ENCODE assay signal across 8 cellular contexts in the genomic region with DNA sequence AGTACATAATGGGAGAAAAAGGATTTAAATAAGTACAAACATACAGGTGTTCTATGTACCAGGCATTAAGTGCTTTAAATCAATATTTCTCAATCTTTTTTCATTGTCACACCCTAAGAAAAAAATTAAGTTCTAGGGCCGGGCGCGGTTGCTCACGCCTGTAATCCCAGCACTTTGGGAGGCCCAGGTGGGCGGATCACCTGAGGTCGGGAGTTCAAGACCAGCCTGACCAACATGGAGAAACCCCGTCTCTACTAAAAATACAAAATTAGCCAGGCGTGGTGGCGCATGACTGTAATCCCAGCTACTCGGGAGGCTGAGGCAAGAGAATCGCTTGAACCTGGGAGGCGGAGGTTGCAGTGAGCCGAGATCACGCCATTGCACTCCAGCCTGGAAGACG. TPM values are rescaled to one million over a fixed set of nuclear protein-coding genes. Genes with fewer than 3 reads are reported as not detected.
DNase-seq lines count a peak whose midpoint lies in the region; ATAC-seq and TF ChIP-seq lines count a peak whose summit lies in the region.
"Not testable (repeated sequence)": the region's sequence is repeated elsewhere in the genome, so short reads cannot be mapped to it uniquely, and the experiment has no call there.

No MANE protein-coding gene starts in this region.

- H3K36me3 ChIP-seq in Caco-2 (ENCODE audit: control insufficient read depth, insufficient read depth, low read length); mesendoderm (ENCODE audit: control insufficient read depth, insufficient read depth, low read length): not testable (repeated sequence)
- H3K36me3 ChIP-seq in MG63 (peaks cover 53% of the 10 kb centered on the region), brain microvascular endothelial cell (replicated peaks) (peaks cover 30% of the 10 kb centered on the region), psoas muscle (ENCODE audit: insufficient read depth in 1 of 2, low read depth in 1 of 2) (peaks cover 16 to 50% of the 10 kb centered on the region in 2 donors), upper lobe of right lung (peaks cover 45% of the 10 kb centered on the region)

- H3K56ac ChIP-seq in mesendoderm (ENCODE audit: low read length) = peak overlapping the region; percentile 100

- H3K27ac ChIP-seq in brain microvascular endothelial cell; mesendoderm (ENCODE audit: low read depth, low read length): not testable (repeated sequence)
- peak overlapping the region; percentile 96 for H3K27ac ChIP-seq in psoas muscle
- peak overlapping the region; percentile 88 for H3K27ac ChIP-seq in upper lobe of right lung

- not testable (repeated sequence) for H3K27me3 Mint-ChIP-seq in Caco-2 (ENCODE audit: insufficient read depth, unreplicated experiment); activated CD4-positive, alpha-beta T cell treated with anti-CD3 and anti-CD28 coated beads, Interleukin-2, amount 10 ng/mL, durations not matched to agents 7 days and 5 days

- not testable (repeated sequence) for H4K8ac ChIP-seq in mesendoderm (ENCODE audit: low read depth, low read length)

- H2BK120ac ChIP-seq in mesendoderm (ENCODE audit: low read depth, low read length) = not testable (repeated sequence)

- H3K9me3 Mint-ChIP-seq in Caco-2 (ENCODE audit: unreplicated experiment); activated CD4-positive, alpha-beta T cell treated with anti-CD3 and anti-CD28 coated beads, Interleukin-2, amount 10 ng/mL, durations not matched to agents 7 days and 5 days: not testable (repeated sequence)

- in situ Hi-C loops in brain microvascular endothelial cell (cut with HindIII; ENCODE audit: low pct_ligation_motif_present, low sequenced_read_pairs) = not testable (repeated sequence)

- not testable (repeated sequence) for H2BK15ac ChIP-seq in mesendoderm (replicated peaks; ENCODE audit: low read depth)

- TF ChIP-seq CTCF in Caco-2 (IDR thresholded peaks at IDR 0.05; ENCODE audit: insufficient read depth in 1 of 2, low read depth in 1 of 2, low read length in 1 of 2, severe bottlenecking in 1 of 2, unreplicated experiment in 1 of 2); brain microvascular endothelial cell (IDR thresholded peaks at IDR 0.05; ENCODE audit: low read depth, low read length, missing control alignments); fibroblast of pulmonary artery (IDR thresholded peaks at IDR 0.05; ENCODE audit: low read length, missing control alignments); psoas muscle (IDR thresholded peaks at IDR 0.05); upper lobe of right lung (IDR thresholded peaks at IDR 0.05): not testable (repeated sequence)

- POLR2A ChIA-PET in Caco-2 (lab: Charles Lee); activated CD4-positive, alpha-beta T cell treated with anti-CD3 and anti-CD28 coated beads, Interleukin-2, amount 10 ng/mL, durations not matched to agents 7 days and 5 days (lab: Charles Lee): not testable (repeated sequence)

- H3K18ac ChIP-seq in mesendoderm (ENCODE audit: low read length) = not testable (repeated sequence)

- H2BK5ac ChIP-seq in mesendoderm (ENCODE audit: low read length) = not testable (repeated sequence)

- whole genome bisulfite sequencing in mesendoderm (ENCODE audit: extremely low coverage, insufficient coverage, low lambda C conversion rate) = no CpG with 5 or more reads among the region's 15 CpGs
- 64 to 76% (median 71%) methylated on average over 14 to 15 of the region's 15 CpGs for WGBS in psoas muscle, 3 donors

- BruUV-seq in Caco-2 (replicated peaks; lab: Mats Ljungman, UMichigan) = not testable (repeated sequence)

- H3K4me3 ChIP-seq in Caco-2 (ENCODE audit: low read depth, low read length) (peak overlapping the region; percentile 65), MG63 (peak overlapping the region; percentile 93), brain microvascular endothelial cell (ENCODE audit: low read depth, low read length) (peak overlapping the region; percentile 99), fibroblast of pulmonary artery (replicated peaks; ENCODE audit: low read depth, low read length) (peak overlapping the region; percentile 94), psoas muscle (peak overlapping the region; percentile 91), upper lobe of right lung (peak overlapping the region; percentile 84)
- not testable (repeated sequence) for H3K4me3 ChIP-seq in mesendoderm (ENCODE audit: low read length)

- H3K4me3 Mint-ChIP-seq in Caco-2 (ENCODE audit: unreplicated experiment) = peak overlapping the region; percentile 96
- H3K4me3 Mint-ChIP-seq in activated CD4-positive, alpha-beta T cell treated with anti-CD3 and anti-CD28 coated beads, Interleukin-2, amount 10 ng/mL, durations not matched to agents 7 days and 5 days = peak overlapping the region; percentile 99

- DNase-seq in Caco-2; MG63; activated CD4-positive, alpha-beta T cell treated with anti-CD3 and anti-CD28 coated beads, Interleukin-2, amount 10 ng/mL, durations not matched to agents 7 days and 5 days; brain microvascular endothelial cell; fibroblast of pulmonary artery (ENCODE audit: low read depth); mesendoderm; psoas muscle; upper lobe of right lung: not testable (repeated sequence)

- intact Hi-C loops in Caco-2 (cut with micrococcal nuclease; ENCODE audit: unreplicated experiment); upper lobe of right lung (cut with DNase I): not testable (repeated sequence)
- intact Hi-C loops in psoas muscle (cut with DNase I) = loop anchor here (2.0 to 5.0 kb wide), 2 partner anchors 64 to 68 kb away; a partner anchor contains a TSS

- not testable (repeated sequence) for H3K27ac Mint-ChIP-seq in Caco-2 (ENCODE audit: unreplicated experiment)
- H3K27ac Mint-ChIP-seq in activated CD4-positive, alpha-beta T cell treated with anti-CD3 and anti-CD28 coated beads, Interleukin-2, amount 10 ng/mL, durations not matched to agents 7 days and 5 days = peak overlapping the region; percentile 100

- not testable (repeated sequence) for H3K4me1 Mint-ChIP-seq in Caco-2 (ENCODE audit: low read depth, unreplicated experiment)
- peaks cover 21% of the 10 kb centered on the region for H3K4me1 Mint-ChIP-seq in activated CD4-positive, alpha-beta T cell treated with anti-CD3 and anti-CD28 coated beads, Interleukin-2, amount 10 ng/mL, durations not matched to agents 7 days and 5 days

- ATAC-seq in psoas muscle, upper lobe of right lung: not testable (repeated sequence)

- not testable (repeated sequence) for H4K5ac ChIP-seq in mesendoderm (ENCODE audit: low read length)

- not testable (repeated sequence) for H2AK5ac ChIP-seq in mesendoderm (ENCODE audit: low read length)

- not testable (repeated sequence) for H3K79me2 ChIP-seq in mesendoderm (ENCODE audit: control insufficient read depth, insufficient read depth, low read length)

- H3K4me2 ChIP-seq in mesendoderm (ENCODE audit: low read length) = not testable (repeated sequence)

- CTCF ChIA-PET in Caco-2 (lab: Charles Lee); activated CD4-positive, alpha-beta T cell treated with anti-CD3 and anti-CD28 coated beads, Interleukin-2, amount 10 ng/mL, durations not matched to agents 7 days and 5 days (lab: Charles Lee): not testable (repeated sequence)

- H3K27me3 ChIP-seq in Caco-2 (replicated peaks; ENCODE audit: control insufficient read depth, insufficient read depth, low read length); MG63; brain microvascular endothelial cell (replicated peaks); mesendoderm (ENCODE audit: insufficient read depth, low read length, poor library complexity); psoas muscle (ENCODE audit: insufficient read depth in 3 of 3, low read length in 2 of 3); upper lobe of right lung: not testable (repeated sequence)

- H3K79me1 ChIP-seq in mesendoderm (ENCODE audit: low read length) = not testable (repeated sequence)

- peak overlapping the region; percentile 97 for H3K9ac ChIP-seq in mesendoderm (ENCODE audit: low read length)

- not testable (repeated sequence) for H3K23ac ChIP-seq in mesendoderm (ENCODE audit: low read length)

- not testable (repeated sequence) for H3K4ac ChIP-seq in mesendoderm (ENCODE audit: low read depth, low read length)

- not testable (repeated sequence) for H3K4me1 ChIP-seq in Caco-2; mesendoderm (ENCODE audit: control insufficient read depth, low read depth, low read length)
- peaks cover 18% of the 10 kb centered on the region for H3K4me1 ChIP-seq in psoas muscle
- peaks cover 11% of the 10 kb centered on the region for H3K4me1 ChIP-seq in upper lobe of right lung

- H3K9me3 ChIP-seq in Caco-2, MG63, psoas muscle, upper lobe of right lung: not testable (repeated sequence)

- H3K36me3 Mint-ChIP-seq in Caco-2 (ENCODE audit: insufficient read depth, unreplicated experiment) = peaks cover 26% of the 10 kb centered on the region
- peaks cover 20% of the 10 kb centered on the region for H3K36me3 Mint-ChIP-seq in activated CD4-positive, alpha-beta T cell treated with anti-CD3 and anti-CD28 coated beads, Interleukin-2, amount 10 ng/mL, durations not matched to agents 7 days and 5 days (ENCODE audit: low read depth)

RNA-seq across cellular contexts. Expression of a gene that starts 1.1 kb away (rescaled TPM):
- total RNA-seq in Caco-2 (2022) = 104 and 106 TPM in 2 replicates
- 133 and 137 TPM in 2 replicates for total RNA-seq in MG63 (2014; rRNA removed; shearing (Covaris generic); ENCODE audit: low replicate concordance)
- 100 to 1,000 TPM; 113 to 120 TPM for total RNA-seq in activated CD4-positive, alpha-beta T cell treated with anti-CD3 and anti-CD28 coated beads, Interleukin-2, amount 10 ng/mL, durations not matched to agents 7 days and 5 days
- polyA plus RNA-seq in mesendoderm (2013, experiment 1 of 2) = 171 TPM
- polyA plus RNA-seq in mesendoderm (2013, experiment 2 of 2) = 171 TPM
- 100 to 1,000 TPM; 166 to 250 (median 207) TPM for total RNA-seq in psoas muscle
- polyA plus RNA-seq in psoas muscle = 100 to 1,000 TPM; 348 to 541 (median 375) TPM
- total RNA-seq in upper lobe of right lung = 110 TPM

RNA-seq across cellular contexts. Expression of a gene that starts 15.6 kb away (rescaled TPM):
- total RNA-seq in Caco-2 (2022) = 7.6 and 9.3 TPM in 2 replicates
- 30.5 and 32.0 TPM in 2 replicates for total RNA-seq in MG63 (2014; rRNA removed; shearing (Covaris generic); ENCODE audit: low replicate concordance)
- under 1 TPM in 1 of 2 experiments, not detected in 1; 0.27 TPM for total RNA-seq in activated CD4-positive, alpha-beta T cell treated with anti-CD3 and anti-CD28 coated beads, Interleukin-2, amount 10 ng/mL, durations not matched to agents 7 days and 5 days
- polyA plus RNA-seq in mesendoderm (2013, experiment 1 of 2) = 0.28 TPM
- 0.29 TPM for polyA plus RNA-seq in mesendoderm (2013, experiment 2 of 2)
- total RNA-seq in psoas muscle = 1 to 10 TPM in 2 of 4 donors, under 1 TPM in 2; 0.86 to 1.1 (median 1.0) TPM
- 1 to 10 TPM in 2 of 3 donors, under 1 TPM in 1; 0.79 to 4.3 (median 1.1) TPM for polyA plus RNA-seq in psoas muscle
- total RNA-seq in upper lobe of right lung = 15.9 TPM

RNA-seq across cellular contexts. Expression of a gene that starts 44.5 kb away (rescaled TPM):
- total RNA-seq in Caco-2 (2022) = not detected in 2 replicates
- not detected in 2 replicates for total RNA-seq in MG63 (2014; rRNA removed; shearing (Covaris generic); ENCODE audit: low replicate concordance)
- total RNA-seq in activated CD4-positive, alpha-beta T cell treated with anti-CD3 and anti-CD28 coated beads, Interleukin-2, amount 10 ng/mL, durations not matched to agents 7 days and 5 days = not detected
- 1.0 TPM for polyA plus RNA-seq in mesendoderm (2013, experiment 1 of 2)
- polyA plus RNA-seq in mesendoderm (2013, experiment 2 of 2) = 0.95 TPM
- under 1 TPM in 3 of 4 donors, not detected in 1; 0.15 to 0.21 (median 0.16) TPM for total RNA-seq in psoas muscle
- polyA plus RNA-seq in psoas muscle = 10 to 100 TPM in 1 of 3 donors, under 1 TPM in 2; 0.23 to 15.0 (median 0.68) TPM
- total RNA-seq in upper lobe of right lung = 0.41 TPM
